In genomic region chr13:44575741-44576395, GRCh38 we compare ENCODE assay signal across 7 cellular contexts. TPM values are rescaled to one million over a fixed set of nuclear protein-coding genes. Genes with fewer than 3 reads are reported as not detected.
A peak's percentile ranks its signal among the peaks of the same experiment; 100 is the strongest.
DNase-seq lines count a peak whose midpoint lies in the region; ATAC-seq lines count a peak whose summit lies in the region.

TSC22D1 (minus strand) TSS chr13:44576330; CDS start chr13:44576074, 256 bp downstream.

- ATAC-seq in GM19351 (IDR thresholded peaks at IDR 0.05; ENCODE audit: unreplicated experiment) = peak; percentile 2

- in situ Hi-C loops in endometrial microvascular endothelial cells (cut with HindIII; ENCODE audit: inconsistent ontology term, low pct_unique_long_range_greater_than_20kb, low sequenced_read_pairs) = no loop called here

- peak; percentile 25 for DNase-seq in NCI-H345 (lab: John Stamatoyannopoulos, UW)
- peak; percentile 54 for DNase-seq in activated T-cell treated with anti-CD3 and anti-CD28 coated beads for 1 hour (ENCODE audit: low read depth)
- peak; percentile 89 for DNase-seq in mesenteric fat pad (ENCODE audit: low spot score)
- DNase-seq in stimulated activated CD8-positive, alpha-beta memory T cell treated with anti-CD3 and anti-CD28 coated beads, Interleukin-12 subunit alpha, Interleukin-12 subunit beta, amount 100 ng/mL, for 1 hour (ENCODE audit: low read depth) = peak; percentile 49
- no peak for DNase-seq in iPS-NIHi7 (ENCODE audit: extremely low spot score)

RNA-seq across cellular contexts. Expression of gene TSC22D1, which starts in this region (rescaled TPM):
- total RNA-seq in endometrial microvascular endothelial cells (ENCODE audit: inconsistent ontology term) (68.8 TPM), mesenteric fat pad (82.0 TPM)
